ENCODE assay signal across 9 cellular contexts in the genomic region with DNA sequence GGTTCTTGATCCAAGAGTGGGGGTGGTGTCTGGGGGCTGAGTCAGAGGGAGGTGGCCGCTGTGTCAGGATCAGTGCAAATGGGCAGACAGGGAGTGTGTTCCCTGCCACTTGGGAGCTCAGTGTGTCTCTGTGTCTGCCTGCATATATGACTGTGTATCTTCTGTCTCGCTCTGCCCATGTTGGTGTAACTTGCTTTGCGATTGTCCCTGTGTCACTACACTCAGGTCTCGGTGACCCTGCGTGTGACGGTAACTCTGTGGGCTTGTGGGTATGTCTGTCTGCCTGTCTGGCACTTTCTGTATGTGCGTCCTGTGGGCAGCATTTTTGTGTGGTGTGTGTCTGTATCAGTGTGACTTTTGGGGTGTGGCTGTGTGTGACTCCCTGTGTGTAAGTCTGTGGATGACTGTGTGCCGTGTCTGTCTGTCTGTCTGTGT. TPM values are rescaled to one million over a fixed set of nuclear protein-coding genes. Genes with fewer than 3 reads are reported as not detected.
DNase-seq lines count a peak whose midpoint lies in the region; TF ChIP-seq lines count a peak whose summit lies in the region.
"Had no signal": no experiment of that assay in that cellular context is flagged by ENCODE, and none has a peak within 500 bp of the region (broad histone marks: within the 10 kb centered on the region; RNA-seq: fewer than 3 reads in every experiment).

No MANE protein-coding gene starts in this region.

- DNase-seq in AG08395 (ENCODE audit: low spot score): peak; percentile 59
- peak; percentile 39 for DNase-seq in HT1080 (ENCODE audit: low read depth)
- peak; percentile 65 for DNase-seq in epithelial cell of esophagus (ENCODE audit: low read depth)
- DNase-seq in NOMO-1 treated with DMSO at 0.1 percent for 48 hours (lab: John Stamatoyannopoulos, UW; ENCODE audit: unreplicated experiment): no peak
- no peak for DNase-seq in amniotic stem cell (lab: John Stamatoyannopoulos, UW)
- no peak for DNase-seq in NCI-H748 treated with DMSO at 0.1 percent for 48 hours (lab: John Stamatoyannopoulos, UW)
- DNase-seq: left cardiac atrium, NCI-H2081 treated with DMSO at 0.1 percent for 48 hours had no signal

- TF ChIP-seq CTCF in epithelial cell of esophagus (IDR thresholded peaks at IDR 0.05; ENCODE audit: insufficient read depth, low read depth, low read length, missing control alignments): no peak

- no peak overlapping the region for H3K4me3 ChIP-seq in epithelial cell of esophagus (ENCODE audit: low read length)
- H3K4me3 ChIP-seq: right atrium auricular region had no signal

RNA-seq across cellular contexts. Expression of gene ERFL, which starts 8.2 kb away (rescaled TPM):
- total RNA-seq in HT1080 (2014; rRNA removed; shearing (Covaris generic)): 0.72 TPM in 1 of 2 replicates, not detected in the other
- polyA plus RNA-seq in HT1080 (2015; cell fraction: cytosol; rRNA removed): 0.10 and 0.14 TPM in 2 replicates
- 0.13 and 0.20 TPM in 2 replicates for polyA plus RNA-seq in HT1080 (2015; cell fraction: nucleus; rRNA removed)
- total RNA-seq: right atrium auricular region had no signal

RNA-seq across cellular contexts. Expression of gene RABAC1, which starts 22.7 kb away (rescaled TPM):
- 91.6 and 101 TPM in 2 replicates for total RNA-seq in HT1080 (2014; rRNA removed; shearing (Covaris generic))
- 83.1 and 84.3 TPM in 2 replicates for polyA plus RNA-seq in HT1080 (2015; cell fraction: cytosol; rRNA removed)
- 60.7 and 72.1 TPM in 2 replicates for polyA plus RNA-seq in HT1080 (2015; cell fraction: nucleus; rRNA removed)

RNA-seq across cellular contexts. Expression of gene ARHGEF1, which starts 53.4 kb away (rescaled TPM):
- total RNA-seq in HT1080 (2014; rRNA removed; shearing (Covaris generic)): 100 and 109 TPM in 2 replicates
- polyA plus RNA-seq in HT1080 (2015; cell fraction: cytosol; rRNA removed): 128 and 171 TPM in 2 replicates
- polyA plus RNA-seq in HT1080 (2015; cell fraction: nucleus; rRNA removed): 291 and 292 TPM in 2 replicates

RNA-seq across cellular contexts. Expression of gene ATP1A3, which starts 57.6 kb away (rescaled TPM):
- total RNA-seq in HT1080 (2014; rRNA removed; shearing (Covaris generic)): 0.03 and 0.13 TPM in 2 replicates
- 0.14 TPM in 2 replicates for polyA plus RNA-seq in HT1080 (2015; cell fraction: cytosol; rRNA removed)
- polyA plus RNA-seq in HT1080 (2015; cell fraction: nucleus; rRNA removed): 0.06 TPM in 1 of 2 replicates, not detected in the other

RNA-seq across cellular contexts. Expression of gene CD79A, which starts 59.4 kb away (rescaled TPM):
- total RNA-seq in HT1080 (2014; rRNA removed; shearing (Covaris generic)): not detected in 2 replicates
- 0.16 TPM in 1 of 2 replicates, not detected in the other for polyA plus RNA-seq in HT1080 (2015; cell fraction: cytosol; rRNA removed)
- polyA plus RNA-seq in HT1080 (2015; cell fraction: nucleus; rRNA removed): not detected in 2 replicates

Comparison
In these comparisons a context has a peak if more than half of its experiments do, and no peak if none do; other contexts are left out.
1. DNase-seq: peak in AG08395 (single experiment), HT1080 (single experiment) and epithelial cell of esophagus (single experiment); none in NOMO-1 treated with DMSO at 0.1 percent for 48 hours (single experiment), amniotic stem cell (single experiment) and NCI-H748 treated with DMSO at 0.1 percent for 48 hours (single experiment).